14 cellular contexts compared by ENCODE assay signal in the genomic region with DNA sequence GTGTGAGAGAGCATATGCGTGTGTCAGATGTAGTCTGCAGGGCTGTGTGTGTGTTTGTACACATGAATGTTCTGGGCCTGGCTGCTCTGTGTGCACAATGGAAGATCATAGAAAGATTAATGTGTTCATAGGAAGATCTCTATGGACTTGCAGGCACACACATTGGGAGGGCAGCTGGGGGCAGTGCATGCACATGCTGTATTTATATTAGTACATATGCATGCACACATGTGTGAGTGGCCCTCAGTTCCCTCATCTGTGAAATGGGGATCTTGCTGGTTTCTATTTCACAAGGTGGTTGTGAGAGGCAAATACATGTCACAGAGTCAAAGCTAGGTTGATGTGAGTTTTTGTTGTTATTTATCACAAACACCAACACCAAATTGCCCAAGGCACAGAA. TPM values are rescaled to one million over a fixed set of nuclear protein-coding genes. Genes with fewer than 3 reads are reported as not detected.
DNase-seq lines count a peak whose midpoint lies in the region; ATAC-seq, FAIRE-seq and TF ChIP-seq lines count a peak whose summit lies in the region.
"Had no signal": no experiment of that assay in that cellular context is flagged by ENCODE, and none has a peak within 500 bp of the region (broad histone marks: within the 10 kb centered on the region; RNA-seq: fewer than 3 reads in every experiment).

No MANE protein-coding gene starts in this region.

- no peaks in the 10 kb centered on the region for H3K9me3 ChIP-seq in BLaER1 treated with 17β-estradiol and CSF1 and Interleukin-3, amounts not matched to agents 10 nM and 100 nM (replicated peaks in 1 of 11)
- H3K9me3 ChIP-seq in GM12878 (replicated peaks; ENCODE audit: control insufficient read depth, insufficient read depth, low read length) = no peaks in the 10 kb centered on the region

- RAD21 ChIA-PET in GM12878 (lab: Charles Lee; ENCODE audit: unreplicated experiment) = interaction anchor here (0.8 to 1.4 kb wide), 3 partner anchors 10 to 22 kb away, joined by 3 read pairs; no protein-coding TSS in a partner anchor

- SMC1A ChIA-PET in GM12878 (lab: Charles Lee; ENCODE audit: uncharacterized antibody, unreplicated experiment) = interaction anchor here (1.0 to 1.4 kb wide), 2 partner anchors 11 to 15 kb away, joined by 3 to 8 read pairs; a partner anchor contains a TSS

- TF ChIP-seq EP300 in GM12878 (IDR thresholded peaks at IDR 0.05; ENCODE audit: borderline replicate concordance in 1 of 2, control insufficient read depth in 1 of 2, low read depth in 2 of 2, low read length in 2 of 2) = no peak

- peak overlapping the region; percentile 71 for H3K4me3 Mint-ChIP-seq in neural crest cell

- in situ Hi-C loops in GM12878 (cut with MboI) = no loop called here

- H3K9me3 Mint-ChIP-seq in neural crest cell = no peaks in the 10 kb centered on the region

- peak; percentile 84 for FAIRE-seq in GM12891 (lab: Jason Lieb, UNC)
- no peak for FAIRE-seq in GM12878 (lab: Jason Lieb, UNC)
- FAIRE-seq: GM19239 had no signal

- no peak overlapping the region for H3K27ac Mint-ChIP-seq in neural crest cell (ENCODE audit: unreplicated experiment)

- POLR2A ChIA-PET in GM12878 (lab: Charles Lee) = interaction anchor here (0.6 kb wide), 1 partner anchor 22 kb away, joined by 4 read pairs; no protein-coding TSS in a partner anchor

- intact Hi-C loops in GM12878 (cut with micrococcal nuclease; ENCODE audit: unreplicated experiment) = no loop called here

- H3K36me3 Mint-ChIP-seq in neural crest cell (ENCODE audit: low read depth) = no peaks in the 10 kb centered on the region

- TF ChIP-seq RAD21 in GM12878 (IDR thresholded peaks at IDR 0.05; ENCODE audit: insufficient read depth, low read depth, low read length) = no peak

- H3K27me3 Mint-ChIP-seq in neural crest cell (ENCODE audit: low read depth) = peaks cover 82% of the 10 kb centered on the region

- CTCF ChIA-PET in GM12878 (lab: Yijun Ruan, JAX) = interaction anchor here (0.8 to 10.4 kb wide), 6 partner anchors 11 to 62 kb away, joined by 3 to 73 read pairs (median 4); a partner anchor contains a TSS

- no peaks in the 10 kb centered on the region for H3K36me3 ChIP-seq in BLaER1 treated with 17β-estradiol and CSF1 and Interleukin-3, amounts not matched to agents 10 nM and 100 nM
- no peaks in the 10 kb centered on the region for H3K36me3 ChIP-seq in GM12878 (ENCODE audit: control insufficient read depth in 2 of 2, insufficient read depth in 2 of 2, low read length in 1 of 2)

- H3K4me1 Mint-ChIP-seq in neural crest cell = no peaks in the 10 kb centered on the region

- H3K4me3 ChIP-seq in BLaER1 treated with 17β-estradiol and CSF1 and Interleukin-3, amounts not matched to agents 10 nM and 100 nM = no peak overlapping the region
- no peak overlapping the region for H3K4me3 ChIP-seq in GM12878
- H3K4me3 ChIP-seq: SK-N-MC had no signal

- H3K79me2 ChIP-seq in GM12878 (ENCODE audit: control insufficient read depth, insufficient read depth, low read length) = no peaks in the 10 kb centered on the region

- DNase-seq in GM12891 (ENCODE audit: insufficient read length, low spot score) (no peak), GM12878 (ENCODE audit: low read depth, low spot score) (no peak), neural crest cell (ENCODE audit: low read depth, low spot score) (no peak), ureter (ENCODE audit: low spot score) (no peak)
- DNase-seq in NK-92 treated with Interleukin-12 subunit alpha and Interleukin-12 subunit beta, amount 100 ng/mL, for 24 hours (lab: John Stamatoyannopoulos, UW) = no peak
- DNase-seq: C1 segment of cervical spinal cord, GOT3 had no signal

- peaks cover 0 to 7% (median 0%) of the 10 kb centered on the region in 11 experiments; a peak in 3 of 22 replicates for H4K20me1 ChIP-seq in BLaER1 treated with 17β-estradiol and CSF1 and Interleukin-3, amounts not matched to agents 10 nM and 100 nM
- no peaks in the 10 kb centered on the region for H4K20me1 ChIP-seq in GM12878 (ENCODE audit: control insufficient read depth, insufficient read depth)

- H2AFZ ChIP-seq in GM12878 (ENCODE audit: control insufficient read depth, low read depth, low read length) = no peak overlapping the region

- peak; percentile 55 for ATAC-seq in GM12878
- no peak for ATAC-seq in HG02678 (IDR thresholded peaks at IDR 0.05; ENCODE audit: unreplicated experiment)
- ATAC-seq: Right ventricle myocardium inferior had no signal

- peaks cover 35 to 49% (median 43%) of the 10 kb centered on the region in 11 experiments for H3K27me3 ChIP-seq in BLaER1 treated with 17β-estradiol and CSF1 and Interleukin-3, amounts not matched to agents 10 nM and 100 nM
- peaks cover 4 to 10% of the 10 kb centered on the region in 2 experiments; a peak in 3 of 4 replicates for H3K27me3 ChIP-seq in GM12878 (replicated peaks in 1 of 2; ENCODE audit: control insufficient read depth in 2 of 2, insufficient read depth in 2 of 2, low read length in 1 of 2)

- no TSS peak for BruUV-seq in GM12878 (replicated peaks; lab: Mats Ljungman, UMichigan)

- TF ChIP-seq POLR2A in GM12891 (IDR thresholded peaks at IDR 0.05; ENCODE audit: low read depth, low read length) = no peak
- no peak for TF ChIP-seq POLR2A in GM12878 (IDR thresholded peaks at IDR 0.05; ENCODE audit: low read depth, low read length)

- peak overlapping the region in 9 of 11 experiments; percentile 60 to 84 (median 77); a peak in 16 of 22 replicates for H3K4me2 ChIP-seq in BLaER1 treated with 17β-estradiol and CSF1 and Interleukin-3, amounts not matched to agents 10 nM and 100 nM
- H3K4me2 ChIP-seq in GM12878 (ENCODE audit: control insufficient read depth, insufficient read depth) = no peak overlapping the region
- H3K4me2 ChIP-seq: KMS-11 had no signal

- WGBS in GM12878 (ENCODE audit: insufficient coverage, insufficient replicate concordance, low lambda C conversion rate, missing lambda C conversion rate) = 63% methylated on average over 1 of the region's 1 CpG

- no peak overlapping the region for H3K9ac ChIP-seq in BLaER1 treated with 17β-estradiol and CSF1 and Interleukin-3, amounts not matched to agents 10 nM and 100 nM
- H3K9ac ChIP-seq in GM12878 (ENCODE audit: control insufficient read depth, insufficient read depth, low read length) = no peak overlapping the region
- H3K9ac ChIP-seq: KMS-11 had no signal

- H3K27ac ChIP-seq in BLaER1 treated with 17β-estradiol and CSF1 and Interleukin-3, amounts not matched to agents 10 nM and 100 nM = no peak overlapping the region
- no peak overlapping the region for H3K27ac ChIP-seq in GM12878 (ENCODE audit: control insufficient read depth, insufficient read depth)
- H3K27ac ChIP-seq: KMS-11, SK-N-MC had no signal

- H3K4me1 ChIP-seq in BLaER1 treated with 17β-estradiol and CSF1 and Interleukin-3, amounts not matched to agents 10 nM and 100 nM = peaks cover 25 to 48% (median 43%) of the 10 kb centered on the region in 10 experiments
- peaks cover 5% of the 10 kb centered on the region; the same call in 1 of the 2 replicates for H3K4me1 ChIP-seq in GM12878 (ENCODE audit: control insufficient read depth, insufficient read depth, low read length)

- TF ChIP-seq CTCF in GM12878 (IDR thresholded peaks at IDR 0.05 in 2 of 3, conservative IDR thresholded peaks at IDR 0.05 in 1 of 3; ENCODE audit: control insufficient read depth in 2 of 3, extremely low read depth in 1 of 3, insufficient read depth in 1 of 3, low read depth in 3 of 3, low read length in 3 of 3) (no peak), neural crest cell (conservative IDR thresholded peaks at IDR 0.05) (no peak)

RNA-seq across cellular contexts. Expression of a gene that starts 2.1 kb away (rescaled TPM):
- 0.08 TPM for polyA plus RNA-seq in GM12891 (2012; ENCODE audit: low read depth, missing spikeins)
- not detected in 2 replicates for total RNA-seq in GM12878 (2013; cell fraction: nucleolus; rRNA removed)
- total RNA-seq in GM12878 (2014; rRNA removed) = not detected in 2 replicates
- not detected in 2 replicates for total RNA-seq in GM12878 (2014; rRNA removed; fragmentation: Illumina TruSeq; extraction: Trizol)
- not detected in 2 replicates for total RNA-seq in GM12878 (2021)
- polyA plus RNA-seq in GM12878 (2011; ENCODE audit: low read depth) = not detected
- not detected in 2 replicates for polyA plus RNA-seq in GM12878 (2011; rRNA removed)
- 0.04 and 0.05 TPM in 2 replicates for polyA plus RNA-seq in GM12878 (2011; cell fraction: cytosol; rRNA removed)
- polyA plus RNA-seq in GM12878 (2011; cell fraction: nucleus; rRNA removed) = not detected in 2 replicates
- not detected in 2 replicates for polyA plus RNA-seq in GM12878 (2012)
- not detected in 2 replicates for polyA plus RNA-seq in GM12878 (2014; fragmentation: Illumina TruSeq; extraction: Trizol)
- under 1 TPM in 1 of 2 experiments, not detected in 1; 0.04 TPM for polyA plus RNA-seq in GM12878 (2014; fragmentation: Nextera tagmentation; extraction: Ambion mirVana)
- 0.05 TPM in 1 of 2 replicates, not detected in the other for polyA plus RNA-seq in GM12878 (2014; rRNA removed)
- not detected for polyA plus RNA-seq in GM12878 (2016; fragmentation: Nextera tagmentation; extraction: Ambion mirVana)
- polyA minus RNA-seq in GM12878 (2011; rRNA and poly(A)+ RNA removed) = not detected in 2 replicates
- polyA minus RNA-seq in GM12878 (2011; cell fraction: cytosol; rRNA and poly(A)+ RNA removed) = not detected in 2 replicates
- not detected in 2 replicates for polyA minus RNA-seq in GM12878 (2011; cell fraction: nucleus; rRNA and poly(A)+ RNA removed)
- total RNA-seq in neural crest cell = not detected in 2 replicates
- not detected for total RNA-seq in ureter
- total RNA-seq: MCF 10A, Right ventricle myocardium inferior had no signal

RNA-seq across cellular contexts. Expression of a gene that starts 15.5 kb away (rescaled TPM):
- 52.3 TPM for polyA plus RNA-seq in GM12891 (2012; ENCODE audit: low read depth, missing spikeins)
- total RNA-seq in GM12878 (2013; cell fraction: nucleolus; rRNA removed) = 149 and 168 TPM in 2 replicates
- total RNA-seq in GM12878 (2014; rRNA removed) (66.6 and 84.8 TPM in 2 replicates), GM12878 (2014; rRNA removed; fragmentation: Illumina TruSeq; extraction: Trizol) (72.9 and 81.4 TPM in 2 replicates), GM12878 (2021) (58.7 and 65.3 TPM in 2 replicates), neural crest cell (156 TPM in 2 replicates), ureter (67.8 TPM)
- polyA plus RNA-seq in GM12878 (2011; ENCODE audit: low read depth) = 23.7 TPM
- polyA plus RNA-seq in GM12878 (2011; rRNA removed) (80.9 and 136 TPM in 2 replicates), GM12878 (2014; fragmentation: Illumina TruSeq; extraction: Trizol) (71.2 and 84.0 TPM in 2 replicates), GM12878 (2014; fragmentation: Nextera tagmentation; extraction: Ambion mirVana) (100 to 1,000 TPM in 1 of 2 experiments, 10 to 100 TPM in 1; 76.6 to 101 TPM), GM12878 (2014; rRNA removed) (59.6 and 70.4 TPM in 2 replicates), GM12878 (2016; fragmentation: Nextera tagmentation; extraction: Ambion mirVana) (100 to 1,000 TPM; 103 to 106 TPM)
- 21.4 and 24.0 TPM in 2 replicates for polyA plus RNA-seq in GM12878 (2011; cell fraction: cytosol; rRNA removed)
- 58.1 and 71.2 TPM in 2 replicates for polyA plus RNA-seq in GM12878 (2011; cell fraction: nucleus; rRNA removed)
- 32.4 and 42.0 TPM in 2 replicates for polyA plus RNA-seq in GM12878 (2012)
- 25.2 and 35.7 TPM in 2 replicates for polyA minus RNA-seq in GM12878 (2011; rRNA and poly(A)+ RNA removed)
- polyA minus RNA-seq in GM12878 (2011; cell fraction: cytosol; rRNA and poly(A)+ RNA removed) = 11.0 and 18.6 TPM in 2 replicates
- 25.0 and 40.1 TPM in 2 replicates for polyA minus RNA-seq in GM12878 (2011; cell fraction: nucleus; rRNA and poly(A)+ RNA removed)

RNA-seq across cellular contexts. Expression of a gene that starts 34.0 kb away (rescaled TPM):
- 1.7 TPM for polyA plus RNA-seq in GM12891 (2012; ENCODE audit: low read depth, missing spikeins)
- total RNA-seq in GM12878 (2013; cell fraction: nucleolus; rRNA removed) = 25.6 and 31.0 TPM in 2 replicates
- total RNA-seq in GM12878 (2014; rRNA removed) (6.3 and 6.4 TPM in 2 replicates), GM12878 (2014; rRNA removed; fragmentation: Illumina TruSeq; extraction: Trizol) (6.1 and 6.4 TPM in 2 replicates), GM12878 (2021) (16.4 and 19.5 TPM in 2 replicates), neural crest cell (18.0 and 22.7 TPM in 2 replicates), ureter (11.5 TPM)
- 2.4 TPM for polyA plus RNA-seq in GM12878 (2011; ENCODE audit: low read depth)
- polyA plus RNA-seq in GM12878 (2011; rRNA removed) (31.1 and 33.0 TPM in 2 replicates), GM12878 (2014; fragmentation: Illumina TruSeq; extraction: Trizol) (11.4 and 19.3 TPM in 2 replicates), GM12878 (2014; fragmentation: Nextera tagmentation; extraction: Ambion mirVana) (1 to 10 TPM; 3.0 to 4.5 TPM), GM12878 (2014; rRNA removed) (8.0 and 12.5 TPM in 2 replicates), GM12878 (2016; fragmentation: Nextera tagmentation; extraction: Ambion mirVana) (1 to 10 TPM; 1.9 to 4.5 TPM)
- polyA plus RNA-seq in GM12878 (2011; cell fraction: cytosol; rRNA removed) = 21.9 and 22.4 TPM in 2 replicates
- 14.3 and 17.5 TPM in 2 replicates for polyA plus RNA-seq in GM12878 (2011; cell fraction: nucleus; rRNA removed)
- 3.7 and 6.4 TPM in 2 replicates for polyA plus RNA-seq in GM12878 (2012)
- 61.7 and 73.4 TPM in 2 replicates for polyA minus RNA-seq in GM12878 (2011; rRNA and poly(A)+ RNA removed)
- polyA minus RNA-seq in GM12878 (2011; cell fraction: cytosol; rRNA and poly(A)+ RNA removed) = 9.2 and 15.0 TPM in 2 replicates
- 8.7 and 23.7 TPM in 2 replicates for polyA minus RNA-seq in GM12878 (2011; cell fraction: nucleus; rRNA and poly(A)+ RNA removed)

RNA-seq across cellular contexts. Expression of a gene that starts 44.9 kb away (rescaled TPM):
- not detected for polyA plus RNA-seq in GM12891 (2012; ENCODE audit: low read depth, missing spikeins)
- not detected in 2 replicates for total RNA-seq in GM12878 (2013; cell fraction: nucleolus; rRNA removed)
- total RNA-seq in GM12878 (2014; rRNA removed) = 0.60 TPM in 1 of 2 replicates, not detected in the other
- not detected in 2 replicates for total RNA-seq in GM12878 (2014; rRNA removed; fragmentation: Illumina TruSeq; extraction: Trizol)
- total RNA-seq in GM12878 (2021) = 0.10 TPM in 1 of 2 replicates, not detected in the other
- not detected for polyA plus RNA-seq in GM12878 (2011; ENCODE audit: low read depth)
- polyA plus RNA-seq in GM12878 (2011; rRNA removed) = 0.09 TPM in 1 of 2 replicates, not detected in the other
- polyA plus RNA-seq in GM12878 (2011; cell fraction: cytosol; rRNA removed) = 0.07 TPM in 1 of 2 replicates, not detected in the other
- polyA plus RNA-seq in GM12878 (2011; cell fraction: nucleus; rRNA removed) = not detected in 2 replicates
- 0.18 TPM in 1 of 2 replicates, not detected in the other for polyA plus RNA-seq in GM12878 (2012)
- 0.03 TPM in 1 of 2 replicates, not detected in the other for polyA plus RNA-seq in GM12878 (2014; fragmentation: Illumina TruSeq; extraction: Trizol)
- polyA plus RNA-seq in GM12878 (2014; fragmentation: Nextera tagmentation; extraction: Ambion mirVana) = not detected
- polyA plus RNA-seq in GM12878 (2014; rRNA removed) = 0.06 TPM in 1 of 2 replicates, not detected in the other
- polyA plus RNA-seq in GM12878 (2016; fragmentation: Nextera tagmentation; extraction: Ambion mirVana) = not detected
- polyA minus RNA-seq in GM12878 (2011; rRNA and poly(A)+ RNA removed) = not detected in 2 replicates
- polyA minus RNA-seq in GM12878 (2011; cell fraction: cytosol; rRNA and poly(A)+ RNA removed) = not detected in 2 replicates
- polyA minus RNA-seq in GM12878 (2011; cell fraction: nucleus; rRNA and poly(A)+ RNA removed) = 0.12 TPM in 1 of 2 replicates, not detected in the other
- 0.25 and 0.26 TPM in 2 replicates for total RNA-seq in neural crest cell
- total RNA-seq in ureter = 1.0 TPM
- total RNA-seq: Right ventricle myocardium inferior had no signal
